ENCODE assay signal across 24 cellular contexts in the genomic region with DNA sequence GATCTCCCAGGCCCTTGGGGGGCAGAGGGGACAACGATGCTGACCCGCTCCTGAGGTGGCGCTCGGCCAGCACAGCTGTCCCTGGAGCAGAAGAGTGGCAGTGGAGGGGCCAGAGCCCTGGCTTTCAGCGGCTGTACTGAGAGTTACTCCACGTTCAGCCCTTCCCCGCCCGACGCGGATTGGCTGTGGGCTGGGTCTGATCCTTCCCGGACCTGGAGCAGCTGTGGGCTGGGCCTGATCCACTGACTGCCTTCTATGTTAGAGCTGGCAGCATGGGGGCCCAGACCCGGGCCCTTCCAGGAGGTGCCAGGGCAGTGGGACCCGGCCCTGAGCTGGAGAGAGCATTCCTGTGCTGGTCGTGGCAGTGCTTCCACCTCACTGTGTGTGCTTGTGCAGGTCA.
"Had no signal": no experiment of that assay in that cellular context is flagged by ENCODE, and none has a peak within 500 bp of the region (broad histone marks: within the 10 kb centered on the region; RNA-seq: fewer than 3 reads in every experiment).

No MANE protein-coding gene starts in this region.

- H3K27me3 ChIP-seq: dorsolateral prefrontal cortex, gastrocnemius medialis, hepatocyte, right lobe of liver, stomach, thyroid gland had no signal

- DNase-seq: dorsolateral prefrontal cortex; effector CD4-positive, alpha-beta T cell; endodermal cell; foreskin fibroblast; gastrocnemius medialis; head of caudate nucleus; immature natural killer cell; islet precursor cell; kidney glomerular epithelial cell; left ventricle myocardium superior; naive thymus-derived CD8-positive, alpha-beta T cell; small intestine; stimulated activated CD4-positive, alpha-beta T cell treated with anti-CD3 and anti-CD28 coated beads, Interleukin-15, amount 100 ng/mL, for 24 hours; stimulated activated CD4-positive, alpha-beta T cell treated with anti-CD3 and anti-CD28 coated beads, Interleukin-2, amount 100 ng/mL, for 48 hours; stimulated activated naive CD4-positive, alpha-beta T cell treated with Interleukin-2 at 50 U/mL for 16 hours; stomach; thyroid gland had no signal

- H3K36me3 ChIP-seq: gastrocnemius medialis, neutrophil, right lobe of liver, stomach, thyroid gland had no signal

- H3K4me2 ChIP-seq: hepatocyte had no signal

- H3K27ac ChIP-seq: dorsolateral prefrontal cortex, epithelial cell of prostate, gastrocnemius medialis, hepatocyte, neutrophil, parathyroid adenoma, stomach, thyroid gland had no signal

- H3K9ac ChIP-seq: parathyroid adenoma had no signal

- ATAC-seq: esophagus mucosa; gastrocnemius medialis; left ventricle myocardium superior; naive thymus-derived CD8-positive, alpha-beta T cell; right lobe of liver had no signal

- H3K4me1 ChIP-seq: parathyroid adenoma had no signal

- H2AFZ ChIP-seq: hepatocyte, parathyroid adenoma had no signal

- H3K9me3 ChIP-seq: gastrocnemius medialis, neutrophil, right lobe of liver, stomach, thyroid gland had no signal

- H3K4me3 ChIP-seq: dorsolateral prefrontal cortex, gastrocnemius medialis, hepatocyte, lung, right lobe of liver, stomach, thyroid gland had no signal
